14 cellular contexts compared by ENCODE assay signal in genomic region chr1:27588256-27589232, GRCh38. TPM values are rescaled to one million over a fixed set of nuclear protein-coding genes. Genes with fewer than 3 reads are reported as not detected.
DNase-seq lines count a peak whose midpoint lies in the region; ATAC-seq and TF ChIP-seq lines count a peak whose summit lies in the region.
"Had no signal": no experiment of that assay in that cellular context is flagged by ENCODE, and none has a peak within 500 bp of the region (broad histone marks: within the 10 kb centered on the region; RNA-seq: fewer than 3 reads in every experiment).

No MANE protein-coding gene starts in this region.

- WGBS in sigmoid colon, 2 donors, result 76 to 83% methylated on average over 12 of the region's 12 CpGs

- DNase-seq in AG04450 (ENCODE audit: low read depth, low spot score) (no peak), ascending aorta (ENCODE audit: low spot score in 2 of 2) (no peak), left ventricle myocardium superior (no peak), sigmoid colon (no peak), NCI-H2171 treated with DMSO at 0.1 percent for 48 hours (lab: John Stamatoyannopoulos, UW) (no peak), superior temporal gyrus (ENCODE audit: extremely low spot score) (no peak)
- DNase-seq: DMS79, midbrain, NCI-H1436, NCI-H526 treated with DMSO at 0.1 percent for 48 hours, SHP77 treated with DMSO at 0.1 percent for 48 hours had no signal

- CTCF ChIA-PET in AG04450 (lab: Charles Lee), result no interaction called here

- H3K4me1 ChIP-seq in ascending aorta (peaks cover 21 to 63% of the 10 kb centered on the region in 2 donors), sigmoid colon (peaks cover 0 to 78% (median 64%) of the 10 kb centered on the region in 4 donors)

- H3K4me3 ChIP-seq in AG04450 (ENCODE audit: low read depth, low read length), result no peak overlapping the region
- no peak overlapping the region for H3K4me3 ChIP-seq in ascending aorta
- no peak overlapping the region for H3K4me3 ChIP-seq in sigmoid colon

- TF ChIP-seq CTCF in AG04450 (IDR thresholded peaks at IDR 0.05; ENCODE audit: low read depth, low read length) (no peak), ascending aorta (IDR thresholded peaks at IDR 0.05) (no peak), sigmoid colon (IDR thresholded peaks at IDR 0.05) (no peak)

- POLR2A ChIA-PET in AG04450 (lab: Yijun Ruan, JAX), result no interaction called here

- no peak for TF ChIP-seq POLR2A in sigmoid colon (IDR thresholded peaks at IDR 0.05)

- TF ChIP-seq EP300 in sigmoid colon (IDR thresholded peaks at IDR 0.05), result no peak

- peak overlapping the region; percentile 39 for H3K27ac ChIP-seq in AG04450 (ENCODE audit: low read depth, low read length)
- peak overlapping the region; percentile 86 to 96 for H3K27ac ChIP-seq in ascending aorta
- peak overlapping the region; percentile 78 to 100 (median 96) for H3K27ac ChIP-seq in sigmoid colon

- H3K27me3 ChIP-seq in AG04450 (ENCODE audit: control insufficient read depth, insufficient read depth, low read length), result no peaks in the 10 kb centered on the region
- no peaks in the 10 kb centered on the region for H3K27me3 ChIP-seq in ascending aorta
- H3K27me3 ChIP-seq in sigmoid colon, result no peaks in the 10 kb centered on the region

- ATAC-seq in left ventricle myocardium superior (peak; percentile 60), HG02763 (IDR thresholded peaks at IDR 0.05; ENCODE audit: unreplicated experiment) (no peak), esophagus mucosa (no peak)

- H3K36me3 ChIP-seq in ascending aorta (peaks cover 0 to 5% of the 10 kb centered on the region in 2 donors), sigmoid colon (no peaks in the 10 kb centered on the region)

- H3K9me3 ChIP-seq in AG04450 (ENCODE audit: control insufficient read depth, insufficient read depth, low read length) (no peaks in the 10 kb centered on the region; the same call in 1 of the 2 replicates), ascending aorta (no peaks in the 10 kb centered on the region), sigmoid colon (no peaks in the 10 kb centered on the region)

- intact Hi-C loops in ascending aorta (cut with DNase I), result no loop called here
- intact Hi-C loops in left ventricle myocardium superior (cut with micrococcal nuclease), result no loop called here
- intact Hi-C loops in sigmoid colon (cut with DNase I), result no loop called here

RNA-seq across cellular contexts. Expression of gene AHDC1, which starts 15.4 kb away (rescaled TPM):
- polyA plus RNA-seq in AG04450 (2011; rRNA removed) (2.8 and 3.0 TPM in 2 replicates), sigmoid colon (10 to 100 TPM in 1 of 3 donors, 1 to 10 TPM in 2; 1.8 to 17.4 (median 2.1) TPM)
- polyA minus RNA-seq in AG04450 (2011; rRNA and poly(A)+ RNA removed), result 3.7 and 5.3 TPM in 2 replicates
- total RNA-seq in ascending aorta (205 TPM), left ventricle myocardium superior (42.8 TPM), sigmoid colon (10 to 100 TPM; 10.9 to 34.1 (median 14.3) TPM), esophagus mucosa (51.7 TPM)

RNA-seq across cellular contexts. Expression of gene FGR, which starts 46.4 kb away (rescaled TPM):
- not detected in 2 replicates for polyA plus RNA-seq in AG04450 (2011; rRNA removed)
- polyA minus RNA-seq in AG04450 (2011; rRNA and poly(A)+ RNA removed), result not detected in 2 replicates
- 10.4 TPM for total RNA-seq in ascending aorta
- 4.7 TPM for total RNA-seq in left ventricle myocardium superior
- 10 to 100 TPM in 1 of 4 donors, 1 to 10 TPM in 3; 6.6 to 11.4 (median 8.0) TPM for total RNA-seq in sigmoid colon
- 10 to 100 TPM in 1 of 3 donors, 1 to 10 TPM in 2; 3.0 to 14.4 (median 5.1) TPM for polyA plus RNA-seq in sigmoid colon
- total RNA-seq in esophagus mucosa, result 1.3 TPM
- total RNA-seq: H4 had no signal

Comparison
In these comparisons a context has a peak if more than half of its experiments do, and no peak if none do; other contexts are left out.
1. H3K27ac ChIP-seq: peak in every context shown above with its lines; median percentile 96 in sigmoid colon; 91 in ascending aorta; 39 in AG04450.